8 cellular contexts compared by ENCODE assay signal in genomic region chr11:66051371-66051765, GRCh38. TPM values are rescaled to one million over a fixed set of nuclear protein-coding genes. Genes with fewer than 3 reads are reported as not detected.
DNase-seq lines count a peak whose midpoint lies in the region; ATAC-seq and TF ChIP-seq lines count a peak whose summit lies in the region.

No MANE protein-coding gene starts in this region.

- H3K27ac ChIP-seq in AG04450 (ENCODE audit: low read depth, low read length), result peak overlapping the region; percentile 83
- peak overlapping the region; percentile 95 for H3K27ac ChIP-seq in HUES64 (ENCODE audit: low read depth, low read length)
- peak overlapping the region; percentile 93 for H3K27ac ChIP-seq in naive thymus-derived CD4-positive, alpha-beta T cell (ENCODE audit: low read depth, low read length)

- H3K9ac ChIP-seq in HUES64 (ENCODE audit: low read depth, low read length), result peak overlapping the region; percentile 80

- H3K27me3 Mint-ChIP-seq in chondrocyte (ENCODE audit: low read depth), result no peaks in the 10 kb centered on the region
- H3K27me3 Mint-ChIP-seq in naive thymus-derived CD4-positive, alpha-beta T cell, result peaks cover 0 to 13% (median 0%) of the 10 kb centered on the region in 5 donors

- TF ChIP-seq CTCF in AG04450 (IDR thresholded peaks at IDR 0.05; ENCODE audit: low read depth, low read length), result no peak
- TF ChIP-seq CTCF in chondrocyte (IDR thresholded peaks at IDR 0.05), result no peak
- no peak for TF ChIP-seq CTCF in omental fat pad (IDR thresholded peaks at IDR 0.05)

- H3K4me3 Mint-ChIP-seq in chondrocyte (ENCODE audit: unreplicated experiment), result peak overlapping the region; percentile 99
- H3K4me3 Mint-ChIP-seq in naive thymus-derived CD4-positive, alpha-beta T cell, result peak overlapping the region; percentile 90 to 99 (median 96)

- CTCF ChIA-PET in AG04450 (lab: Charles Lee), result interaction anchor here (1.2 to 7.0 kb wide), 3 partner anchors 16 to 162 kb away, joined by 3 to 103 read pairs (median 35); no protein-coding TSS in a partner anchor
- CTCF ChIA-PET in naive thymus-derived CD4-positive, alpha-beta T cell (lab: Charles Lee), result interaction anchor here (5.7 kb wide), 1 partner anchor 17 kb away, joined by 36 read pairs; no protein-coding TSS in a partner anchor

- peaks cover 4% of the 10 kb centered on the region for H3K27me3 ChIP-seq in AG04450 (ENCODE audit: control insufficient read depth, insufficient read depth, low read length)
- H3K27me3 ChIP-seq in HUES64 (ENCODE audit: insufficient read depth, low read length), result no peaks in the 10 kb centered on the region
- no peaks in the 10 kb centered on the region for H3K27me3 ChIP-seq in naive thymus-derived CD4-positive, alpha-beta T cell (ENCODE audit: control insufficient read depth in 2 of 2, insufficient read depth in 2 of 2, low read length in 2 of 2)

- POLR2A ChIA-PET in AG04450 (lab: Yijun Ruan, JAX), result interaction anchor here (0.6 to 2.6 kb wide), 5 partner anchors 16 to 632 kb away, joined by 3 to 12 read pairs (median 5); partner anchors contain the start of gene PACS1
- POLR2A ChIA-PET in naive thymus-derived CD4-positive, alpha-beta T cell (lab: Charles Lee), result interaction anchor here (0.9 to 3.8 kb wide), 9 partner anchors 18 to 916 kb away, joined by 3 to 37 read pairs (median 6); partner anchors contain the start of genes BANF1, CFL1, EIF1AD and PACS1

- peak overlapping the region; percentile 87 for H3K4me3 ChIP-seq in AG04450 (ENCODE audit: low read depth, low read length)
- peak overlapping the region; percentile 98 for H3K4me3 ChIP-seq in HUES64 (ENCODE audit: low read length)
- H3K4me3 ChIP-seq in naive thymus-derived CD4-positive, alpha-beta T cell (ENCODE audit: low read length), result peak overlapping the region; percentile 88

- no peaks in the 10 kb centered on the region for H3K9me3 Mint-ChIP-seq in chondrocyte (ENCODE audit: low read depth)
- H3K9me3 Mint-ChIP-seq in naive thymus-derived CD4-positive, alpha-beta T cell, result peaks cover 0 to 2% (median 0%) of the 10 kb centered on the region in 11 donors

- ATAC-seq in naive thymus-derived CD4-positive, alpha-beta T cell, result no peak
- ATAC-seq in GM21390 (IDR thresholded peaks at IDR 0.05; ENCODE audit: unreplicated experiment) (no peak), HG02610 (IDR thresholded peaks at IDR 0.05; ENCODE audit: unreplicated experiment) (no peak), omental fat pad (ENCODE audit: low FRiP score) (no peak)

- no peaks in the 10 kb centered on the region; the same call in 1 of the 2 replicates for H3K9me3 ChIP-seq in AG04450 (ENCODE audit: control insufficient read depth, insufficient read depth, low read length)
- H3K9me3 ChIP-seq in HUES64 (ENCODE audit: insufficient read depth, low read depth, low read length), result no peaks in the 10 kb centered on the region
- H3K9me3 ChIP-seq in naive thymus-derived CD4-positive, alpha-beta T cell (ENCODE audit: control insufficient read depth in 2 of 3, low read length in 3 of 3), result no peaks in the 10 kb centered on the region

- DNase-seq in AG04450 (ENCODE audit: low read depth, low spot score) (no peak), chondrocyte (ENCODE audit: low spot score) (peak; percentile 17), CD1c-positive myeloid dendritic cell (ENCODE audit: extremely low spot score) (no peak), omental fat pad (ENCODE audit: low spot score) (no peak)
- no peak for DNase-seq in naive thymus-derived CD4-positive, alpha-beta T cell

- intact Hi-C loops in naive thymus-derived CD4-positive, alpha-beta T cell (cut with micrococcal nuclease), result loop anchor here (1.0 to 10.0 kb wide), 5 partner anchors 147 to 399 kb away; partner anchors contain the start of genes FIBP (in 1 of the 2), FOSL1 (in 1 of the 2), RAB1B (in 1 of the 2) and YIF1A (in 1 of the 2)

- peaks cover 29% of the 10 kb centered on the region for H3K36me3 ChIP-seq in HUES64 (ENCODE audit: insufficient read depth, low read length)
- peaks cover 8 to 33% (median 14%) of the 10 kb centered on the region in 3 experiments for H3K36me3 ChIP-seq in naive thymus-derived CD4-positive, alpha-beta T cell (ENCODE audit: control insufficient read depth in 2 of 3, insufficient read depth in 3 of 3, low read length in 3 of 3)

- peaks cover 52% of the 10 kb centered on the region for H3K4me1 Mint-ChIP-seq in chondrocyte (ENCODE audit: low read depth)
- H3K4me1 Mint-ChIP-seq in naive thymus-derived CD4-positive, alpha-beta T cell, result peaks cover 17 to 44% (median 38%) of the 10 kb centered on the region in 7 donors

- WGBS in HUES64, result 31% methylated on average over 12 of the region's 12 CpGs

- H3K4me1 ChIP-seq in HUES64 (ENCODE audit: insufficient read depth, low read length), result peaks cover 25% of the 10 kb centered on the region
- H3K4me1 ChIP-seq in naive thymus-derived CD4-positive, alpha-beta T cell (ENCODE audit: control insufficient read depth in 2 of 2, insufficient read depth in 2 of 2, low read length in 2 of 2), result peaks cover 14 to 18% of the 10 kb centered on the region in 2 donors

- peak overlapping the region; percentile 86 for H3K27ac Mint-ChIP-seq in chondrocyte (ENCODE audit: unreplicated experiment)
- H3K27ac Mint-ChIP-seq in naive thymus-derived CD4-positive, alpha-beta T cell, result peak overlapping the region; percentile 64 to 99 (median 96)

- peaks cover 12% of the 10 kb centered on the region for H3K36me3 Mint-ChIP-seq in chondrocyte (ENCODE audit: low read depth)
- H3K36me3 Mint-ChIP-seq in naive thymus-derived CD4-positive, alpha-beta T cell, result peaks cover 0 to 24% (median 11%) of the 10 kb centered on the region in 5 donors

RNA-seq across cellular contexts. Expression of gene SF3B2, which starts 0.8 kb away (rescaled TPM):
- polyA plus RNA-seq in AG04450 (2011; rRNA removed), result 88.2 and 97.1 TPM in 2 replicates
- 79.5 and 86.6 TPM in 2 replicates for polyA minus RNA-seq in AG04450 (2011; rRNA and poly(A)+ RNA removed)
- 173 TPM for polyA plus RNA-seq in HUES64 (2013, experiment 1 of 2)
- 185 TPM for polyA plus RNA-seq in HUES64 (2013, experiment 2 of 2)
- 142 to 169 TPM (median 143 TPM) in 3 replicates for total RNA-seq in chondrocyte
- total RNA-seq in naive thymus-derived CD4-positive, alpha-beta T cell, result 100 to 1,000 TPM; 163 to 248 (median 206) TPM
- polyA plus RNA-seq in naive thymus-derived CD4-positive, alpha-beta T cell, result 100 to 1,000 TPM in 1 of 2 donors, 10 to 100 TPM in 1; 81.8 to 140 TPM
- total RNA-seq in omental fat pad, result 100 to 1,000 TPM in 3 of 4 donors, 10 to 100 TPM in 1; 98.9 to 173 (median 140) TPM

RNA-seq across cellular contexts. Expression of gene GAL3ST3, which starts 2.4 kb away (rescaled TPM):
- 0.09 and 0.11 TPM in 2 replicates for polyA plus RNA-seq in AG04450 (2011; rRNA removed)
- not detected in 2 replicates for polyA minus RNA-seq in AG04450 (2011; rRNA and poly(A)+ RNA removed)
- polyA plus RNA-seq in HUES64 (2013, experiment 1 of 2), result 14.0 TPM
- 16.0 TPM for polyA plus RNA-seq in HUES64 (2013, experiment 2 of 2)
- 1.1 to 2.0 TPM (median 1.8 TPM) in 3 replicates for total RNA-seq in chondrocyte
- not detected for total RNA-seq in naive thymus-derived CD4-positive, alpha-beta T cell
- not detected for polyA plus RNA-seq in naive thymus-derived CD4-positive, alpha-beta T cell
- total RNA-seq in omental fat pad, result 1 to 10 TPM in 1 of 4 donors, under 1 TPM in 1, not detected in 2; 0.19 to 1.2 TPM

RNA-seq across cellular contexts. Expression of gene PACS1, which starts 18.7 kb away (rescaled TPM):
- polyA plus RNA-seq in AG04450 (2011; rRNA removed), result 27.1 and 32.5 TPM in 2 replicates
- polyA minus RNA-seq in AG04450 (2011; rRNA and poly(A)+ RNA removed), result 83.4 and 117 TPM in 2 replicates
- polyA plus RNA-seq in HUES64 (2013, experiment 1 of 2), result 14.7 TPM
- polyA plus RNA-seq in HUES64 (2013, experiment 2 of 2), result 17.3 TPM
- total RNA-seq in chondrocyte (74.4 to 90.7 TPM (median 85.7 TPM) in 3 replicates), omental fat pad (10 to 100 TPM; 24.5 to 41.1 (median 38.0) TPM)
- 100 to 1,000 TPM; 100 to 314 (median 252) TPM for total RNA-seq in naive thymus-derived CD4-positive, alpha-beta T cell
- polyA plus RNA-seq in naive thymus-derived CD4-positive, alpha-beta T cell, result 100 to 1,000 TPM in 1 of 2 donors, 10 to 100 TPM in 1; 48.0 to 116 TPM

RNA-seq across cellular contexts. Expression of gene CATSPER1, which starts 25.1 kb away (rescaled TPM):
- polyA plus RNA-seq in AG04450 (2011; rRNA removed), result 0.25 and 0.40 TPM in 2 replicates
- polyA minus RNA-seq in AG04450 (2011; rRNA and poly(A)+ RNA removed), result 0.14 and 0.30 TPM in 2 replicates
- not detected for polyA plus RNA-seq in HUES64 (2013, experiment 1 of 2)
- polyA plus RNA-seq in HUES64 (2013, experiment 2 of 2), result not detected
- 0.44 TPM in 1 of 3 replicates, not detected in the others for total RNA-seq in chondrocyte
- total RNA-seq in naive thymus-derived CD4-positive, alpha-beta T cell, result 1 to 10 TPM in 2 of 5 experiments, not detected in 3; 1.4 to 4.2 TPM
- polyA plus RNA-seq in naive thymus-derived CD4-positive, alpha-beta T cell, result not detected
- total RNA-seq in omental fat pad, result under 1 TPM in 2 of 4 donors, not detected in 2; 0.24 to 0.69 TPM

RNA-seq across cellular contexts. Expression of gene CST6, which starts 39.6 kb away (rescaled TPM):
- polyA plus RNA-seq in AG04450 (2011; rRNA removed), result 0.69 and 1.0 TPM in 2 replicates
- 0.55 TPM in 1 of 2 replicates, not detected in the other for polyA minus RNA-seq in AG04450 (2011; rRNA and poly(A)+ RNA removed)
- polyA plus RNA-seq in HUES64 (2013, experiment 1 of 2), result not detected
- polyA plus RNA-seq in HUES64 (2013, experiment 2 of 2), result not detected
- total RNA-seq in chondrocyte (not detected in 3 replicates), omental fat pad (1 to 10 TPM in 2 of 4 donors, not detected in 2; 1.6 to 6.2 TPM)
- total RNA-seq in naive thymus-derived CD4-positive, alpha-beta T cell, result under 1 TPM in 1 of 5 experiments, not detected in 4; 0.42 TPM
- not detected for polyA plus RNA-seq in naive thymus-derived CD4-positive, alpha-beta T cell
